Comparison of ENCODE assay signal across 12 cellular contexts in the genomic region with DNA sequence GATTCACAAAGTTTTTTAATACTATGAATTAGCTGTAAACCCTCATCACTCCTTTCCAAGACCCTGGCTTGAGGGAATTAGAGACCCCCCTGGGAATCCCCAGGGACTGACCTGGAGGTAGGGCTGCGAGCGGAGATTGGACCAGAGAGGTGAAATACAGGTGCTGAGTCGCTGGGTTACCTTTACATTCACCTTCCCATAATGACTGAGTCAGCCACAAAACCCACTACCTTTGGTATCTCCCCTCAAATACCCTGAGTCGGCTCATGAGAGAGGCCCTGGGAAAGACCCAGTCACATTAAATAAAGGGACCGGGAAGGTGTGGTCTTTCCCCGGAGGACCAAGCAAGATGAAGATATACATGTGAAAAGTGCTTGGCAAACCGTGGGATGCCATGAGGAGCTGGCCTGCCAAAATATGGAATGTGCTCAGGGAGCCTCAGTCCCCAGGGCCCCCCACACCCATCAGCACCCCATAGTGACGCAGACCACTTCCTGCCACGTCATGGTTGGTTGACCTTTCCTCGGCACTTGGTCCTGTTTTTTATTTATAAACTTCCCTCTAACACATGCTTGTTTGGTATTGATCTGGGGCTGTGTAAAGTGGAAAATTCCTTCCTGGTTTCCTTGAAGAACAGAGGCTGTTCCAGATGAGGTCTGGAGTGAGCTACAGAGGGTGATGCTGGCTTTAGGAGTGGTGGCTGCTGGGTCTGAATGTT. TPM values are rescaled to one million over a fixed set of nuclear protein-coding genes. Genes with fewer than 3 reads are reported as not detected.
DNase-seq lines count a peak whose midpoint lies in the region; ATAC-seq, FAIRE-seq and TF ChIP-seq lines count a peak whose summit lies in the region.
"Had no signal": no experiment of that assay in that cellular context is flagged by ENCODE, and none has a peak within 500 bp of the region (broad histone marks: within the 10 kb centered on the region; RNA-seq: fewer than 3 reads in every experiment).

No MANE protein-coding gene starts in this region.

- H3K4me3 ChIP-seq in left ventricle myocardium inferior (no peak overlapping the region), thyroid gland (replicated peaks in 1 of 3) (no peak overlapping the region), tibial artery (no peak overlapping the region)
- H3K4me3 ChIP-seq: ovary had no signal

- peaks cover 31% of the 10 kb centered on the region for H3K4me1 ChIP-seq in left ventricle myocardium inferior
- H3K4me1 ChIP-seq in thyroid gland = peaks cover 9 to 32% of the 10 kb centered on the region in 2 donors
- peaks cover 0 to 19% (median 8%) of the 10 kb centered on the region in 4 donors for H3K4me1 ChIP-seq in tibial artery

- peaks cover 51% of the 10 kb centered on the region for H3K4me1 Mint-ChIP-seq in activated CD8-positive, alpha-beta memory T cell treated with anti-CD3 and anti-CD28 coated beads, Interleukin-2, amount 10 ng/mL, durations not matched to agents 7 days and 5 days

- H3K9me3 Mint-ChIP-seq in activated CD8-positive, alpha-beta memory T cell treated with anti-CD3 and anti-CD28 coated beads, Interleukin-2, amount 10 ng/mL, durations not matched to agents 7 days and 5 days (ENCODE audit: low read depth) = no peaks in the 10 kb centered on the region
- H3K9me3 Mint-ChIP-seq: immature natural killer cell had no signal

- TF ChIP-seq POLR2A in thyroid gland (IDR thresholded peaks at IDR 0.05) = no peak
- TF ChIP-seq POLR2A in GM12891 (IDR thresholded peaks at IDR 0.05; ENCODE audit: low read depth, low read length) = no peak

- WGBS in thyroid gland, 2 donors = 69 to 76% methylated on average over 10 of the region's 10 CpGs

- H3K27me3 ChIP-seq in left ventricle myocardium inferior (ENCODE audit: low read depth) (peaks cover 7% of the 10 kb centered on the region), thyroid gland (no peaks in the 10 kb centered on the region), tibial artery (no peaks in the 10 kb centered on the region)
- H3K27me3 ChIP-seq: ovary had no signal

- TF ChIP-seq CTCF in left ventricle myocardium inferior (IDR thresholded peaks at IDR 0.05; ENCODE audit: borderline replicate concordance) (no peak), thyroid gland (IDR thresholded peaks at IDR 0.05) (no peak), tibial artery (IDR thresholded peaks at IDR 0.05) (no peak)

- H3K36me3 Mint-ChIP-seq in activated CD8-positive, alpha-beta memory T cell treated with anti-CD3 and anti-CD28 coated beads, Interleukin-2, amount 10 ng/mL, durations not matched to agents 7 days and 5 days = no peaks in the 10 kb centered on the region
- H3K36me3 Mint-ChIP-seq: immature natural killer cell had no signal

- H3K27ac ChIP-seq in left ventricle myocardium inferior (replicated peaks) = peak overlapping the region; percentile 88
- H3K27ac ChIP-seq in thyroid gland = peak overlapping the region in 2 of 3 donors; percentile 11 to 23
- no peak overlapping the region for H3K27ac ChIP-seq in tibial artery
- H3K27ac ChIP-seq: ovary had no signal

- H3K27me3 Mint-ChIP-seq in activated CD8-positive, alpha-beta memory T cell treated with anti-CD3 and anti-CD28 coated beads, Interleukin-2, amount 10 ng/mL, durations not matched to agents 7 days and 5 days = peaks cover 7% of the 10 kb centered on the region

- CTCF ChIA-PET in activated CD8-positive, alpha-beta memory T cell treated with anti-CD3 and anti-CD28 coated beads, Interleukin-2, amount 10 ng/mL, durations not matched to agents 7 days and 5 days (lab: Charles Lee) = interaction anchor here (0.6 to 6.9 kb wide), 4 partner anchors 9 to 217 kb away, joined by 3 to 86 read pairs (median 32); partner anchors contain the start of gene IL18R1

- H3K27ac Mint-ChIP-seq in activated CD8-positive, alpha-beta memory T cell treated with anti-CD3 and anti-CD28 coated beads, Interleukin-2, amount 10 ng/mL, durations not matched to agents 7 days and 5 days = peak overlapping the region; percentile 48

- no peaks in the 10 kb centered on the region for H3K36me3 ChIP-seq in left ventricle myocardium inferior
- no peaks in the 10 kb centered on the region for H3K36me3 ChIP-seq in thyroid gland
- peaks cover 0 to 5% (median 0%) of the 10 kb centered on the region in 3 donors for H3K36me3 ChIP-seq in tibial artery
- H3K36me3 ChIP-seq: ovary had no signal

- H3K9me3 ChIP-seq in left ventricle myocardium inferior (replicated peaks) (no peaks in the 10 kb centered on the region), thyroid gland (no peaks in the 10 kb centered on the region), tibial artery (no peaks in the 10 kb centered on the region)
- H3K9me3 ChIP-seq: ovary had no signal

- ATAC-seq in left ventricle myocardium superior = no peak
- no peak for ATAC-seq in activated CD8-positive, alpha-beta memory T cell treated with anti-CD3 and anti-CD28 coated beads, Interleukin-2, amount 10 ng/mL, durations not matched to agents 7 days and 5 days

- no peak for FAIRE-seq in GM12891 (lab: Jason Lieb, UNC)

- intact Hi-C loops in left ventricle myocardium inferior (cut with micrococcal nuclease) (no loop called here), left ventricle myocardium superior (cut with micrococcal nuclease) (no loop called here), thyroid gland (cut with DNase I) (no loop called here), tibial artery (cut with DNase I; ENCODE audit: low total_unique reads) (no loop called here)

- no peak overlapping the region for H3K4me3 Mint-ChIP-seq in activated CD8-positive, alpha-beta memory T cell treated with anti-CD3 and anti-CD28 coated beads, Interleukin-2, amount 10 ng/mL, durations not matched to agents 7 days and 5 days
- H3K4me3 Mint-ChIP-seq: immature natural killer cell had no signal

- DNase-seq in left ventricle myocardium inferior (peak; percentile 27), left ventricle myocardium superior (no peak), hepatic stellate cell (ENCODE audit: low spot score) (peak; percentile 73), thyroid gland (no peak), kidney glomerular epithelial cell (lab: John Stamatoyannopoulos, UW) (no peak), tibial artery (no peak), GM12891 (ENCODE audit: insufficient read length, low spot score) (no peak)
- DNase-seq in activated CD8-positive, alpha-beta memory T cell treated with anti-CD3 and anti-CD28 coated beads, Interleukin-2, amount 10 ng/mL, durations not matched to agents 7 days and 5 days = peak; percentile 58
- DNase-seq: immature natural killer cell, Kasumi-1, NCI-H345, ovary had no signal

TF ChIP-seq in GM12891, 5 proteins besides CTCF, POLR2A, EP300 and RAD21:
- TF ChIP-seq POU2F2 (IDR thresholded peaks at IDR 0.05; ENCODE audit: low read depth, low read length) (no peak), SPI1 (IDR thresholded peaks at IDR 0.05; ENCODE audit: low read depth, low read length) (no peak), TAF1 (IDR thresholded peaks at IDR 0.05; ENCODE audit: low read depth, low read length) (no peak), POLR2AphosphoS5 (IDR thresholded peaks at IDR 0.05; ENCODE audit: low read depth, low read length) (no peak), PAX5 (IDR thresholded peaks at IDR 0.05; ENCODE audit: insufficient read depth, low read length, severe bottlenecking) (no peak)

RNA-seq across cellular contexts. Expression of gene IL1RL2, which starts 51.4 kb away (rescaled TPM):
- total RNA-seq in left ventricle myocardium inferior (0.30 TPM), left ventricle myocardium superior (not detected), thyroid gland (1 to 10 TPM; 2.2 to 6.2 (median 3.7) TPM)
- total RNA-seq in activated CD8-positive, alpha-beta memory T cell treated with anti-CD3 and anti-CD28 coated beads, Interleukin-2, amount 10 ng/mL, durations not matched to agents 7 days and 5 days = not detected
- polyA plus RNA-seq in GM12891 (2012; ENCODE audit: low read depth, missing spikeins) = not detected
- polyA plus RNA-seq: immature natural killer cell had no signal

Comparison
In these comparisons a context has a peak if more than half of its experiments do, and no peak if none do; other contexts are left out.
1. DNase-seq: peak in left ventricle myocardium inferior (single experiment), activated CD8-positive, alpha-beta memory T cell treated with anti-CD3 and anti-CD28 coated beads, Interleukin-2, amount 10 ng/mL, durations not matched to agents 7 days and 5 days (single experiment) and hepatic stellate cell (single experiment); none in left ventricle myocardium superior (single experiment), thyroid gland (0 of 2), kidney glomerular epithelial cell (single experiment), tibial artery (0 of 2) and GM12891 (single experiment).
2. H3K27ac ChIP-seq: peak in left ventricle myocardium inferior (single experiment) and thyroid gland (2 of 3); none in tibial artery (0 of 2).